Comparison of ENCODE assay signal across 15 cellular contexts in genomic region chr10:6929157-6929830, GRCh38.
DNase-seq lines count a peak whose midpoint lies in the region; ATAC-seq and TF ChIP-seq lines count a peak whose summit lies in the region.
"Had no signal": no experiment of that assay in that cellular context is flagged by ENCODE, and none has a peak within 500 bp of the region (broad histone marks: within the 10 kb centered on the region; RNA-seq: fewer than 3 reads in every experiment).

No MANE protein-coding gene starts in this region.

- H3K9me2 ChIP-seq in PC-3 (replicated peaks; ENCODE audit: low read length) = no peaks in the 10 kb centered on the region

- no peaks in the 10 kb centered on the region for H3F3A ChIP-seq in PC-3 (ENCODE audit: low read length, unreplicated experiment)

- peaks cover 2% of the 10 kb centered on the region for H3K9me3 ChIP-seq in KOPT-K1 (ENCODE audit: insufficient read depth, low read length, poor library complexity, severe bottlenecking)
- H3K9me3 ChIP-seq in PC-3 (ENCODE audit: low read length) = no peaks in the 10 kb centered on the region
- H3K9me3 ChIP-seq: A549, colonic mucosa, tibial artery had no signal

- no peak overlapping the region for H3K4me2 ChIP-seq in PC-3 (ENCODE audit: low read length)
- H3K4me2 ChIP-seq: A549 had no signal

- ATAC-seq in activated naive CD8-positive, alpha-beta T cell treated with anti-CD3 and anti-CD28 coated beads, Interleukin-2, amount 10 ng/mL, durations not matched to agents 7 days and 5 days (ENCODE audit: low read depth) = no peak
- ATAC-seq in PC-3 = no peak
- ATAC-seq: A549; activated naive CD4-positive, alpha-beta T cell treated with anti-CD3 and anti-CD28 coated beads, Interleukin-2, amount 50 U/mL, for 72 hours; HepG2 had no signal

- H3K4me1 ChIP-seq in PC-3 (ENCODE audit: insufficient read depth, low read length) = no peaks in the 10 kb centered on the region
- H3K4me1 ChIP-seq: colonic mucosa had no signal

- DNase-seq in SKM-1 (lab: John Stamatoyannopoulos, UW; ENCODE audit: unreplicated experiment) (peak; percentile 1), SKM-1 treated with dmso at 0.1 percent for 144 hours (lab: John Stamatoyannopoulos, UW; ENCODE audit: unreplicated experiment) (no peak), pons (ENCODE audit: low spot score) (peak; percentile 71), NCI-H2029 (lab: John Stamatoyannopoulos, UW) (no peak), PC-3 (no peak), mesenteric fat pad (ENCODE audit: low spot score) (no peak)
- DNase-seq in activated naive CD8-positive, alpha-beta T cell treated with anti-CD3 and anti-CD28 coated beads, Interleukin-2, amount 10 ng/mL, durations not matched to agents 7 days and 5 days = no peak
- DNase-seq: colonic mucosa, NCI-H2081, tibial artery had no signal

- H3K9me3 Mint-ChIP-seq in activated naive CD8-positive, alpha-beta T cell treated with anti-CD3 and anti-CD28 coated beads, Interleukin-2, amount 10 ng/mL, durations not matched to agents 7 days and 5 days = peaks cover 4% of the 10 kb centered on the region
- H3K9me3 Mint-ChIP-seq: memory B cell had no signal

- H3K36me3 ChIP-seq in KOPT-K1 (ENCODE audit: insufficient read depth, low read length) (no peaks in the 10 kb centered on the region), PC-3 (ENCODE audit: low read depth, low read length) (no peaks in the 10 kb centered on the region)
- H3K36me3 ChIP-seq: colonic mucosa, tibial artery had no signal

- H4K20me1 ChIP-seq in PC-3 (ENCODE audit: low read length) = no peaks in the 10 kb centered on the region

- H3K79me2 ChIP-seq in PC-3 (ENCODE audit: low read length) = no peaks in the 10 kb centered on the region

- no peak for TF ChIP-seq CTCF in PC-3 (conservative IDR thresholded peaks at IDR 0.05; ENCODE audit: low read depth, low read length)

- no peak overlapping the region for H2AFZ ChIP-seq in PC-3 (ENCODE audit: low read length)

- peak overlapping the region; percentile 95 for H3K27ac Mint-ChIP-seq in activated naive CD8-positive, alpha-beta T cell treated with anti-CD3 and anti-CD28 coated beads, Interleukin-2, amount 10 ng/mL, durations not matched to agents 7 days and 5 days
- H3K27ac Mint-ChIP-seq: memory B cell had no signal

- intact Hi-C loops in PC-3 (cut with micrococcal nuclease) = no loop called here

- H3K36me3 Mint-ChIP-seq in activated naive CD8-positive, alpha-beta T cell treated with anti-CD3 and anti-CD28 coated beads, Interleukin-2, amount 10 ng/mL, durations not matched to agents 7 days and 5 days = peaks cover 11% of the 10 kb centered on the region
- H3K36me3 Mint-ChIP-seq: activated naive CD4-positive, alpha-beta T cell treated with anti-CD3 and anti-CD28 coated beads, Interleukin-2, amount 50 U/mL, for 72 hours; memory B cell had no signal

- CTCF ChIA-PET in PC-3 (lab: Charles Lee) = no interaction called here

- peaks cover 48% of the 10 kb centered on the region for H3K4me1 Mint-ChIP-seq in activated naive CD8-positive, alpha-beta T cell treated with anti-CD3 and anti-CD28 coated beads, Interleukin-2, amount 10 ng/mL, durations not matched to agents 7 days and 5 days

- POLR2A ChIA-PET in activated naive CD8-positive, alpha-beta T cell treated with anti-CD3 and anti-CD28 coated beads, Interleukin-2, amount 10 ng/mL, durations not matched to agents 7 days and 5 days (lab: Charles Lee) = interaction anchor here (1.1 to 3.3 kb wide), 3 partner anchors 9 to 482 kb away, joined by 3 to 23 read pairs (median 4); partner anchors contain the start of gene SFMBT2
- POLR2A ChIA-PET in PC-3 (lab: Charles Lee; ENCODE audit: unreplicated experiment) = no interaction called here

- peaks cover 8% of the 10 kb centered on the region for H3K27me3 Mint-ChIP-seq in activated naive CD8-positive, alpha-beta T cell treated with anti-CD3 and anti-CD28 coated beads, Interleukin-2, amount 10 ng/mL, durations not matched to agents 7 days and 5 days
- H3K27me3 Mint-ChIP-seq: memory B cell had no signal

- peak overlapping the region; percentile 25 for H3K4me3 Mint-ChIP-seq in activated naive CD8-positive, alpha-beta T cell treated with anti-CD3 and anti-CD28 coated beads, Interleukin-2, amount 10 ng/mL, durations not matched to agents 7 days and 5 days

- H3K27me3 ChIP-seq in PC-3 (ENCODE audit: low read length) = peaks cover 5% of the 10 kb centered on the region; the same call in 1 of the 2 replicates
- H3K27me3 ChIP-seq: colonic mucosa, tibial artery had no signal

- no peak overlapping the region for H3K9ac ChIP-seq in PC-3 (ENCODE audit: low read length)

- BruUV-seq in PC-3 (replicated peaks; lab: Mats Ljungman, UMichigan) = no TSS peak

- no peak overlapping the region for H3K4me3 ChIP-seq in PC-3 (ENCODE audit: low read length)
- H3K4me3 ChIP-seq: A549, colonic mucosa, tibial artery had no signal

- peak overlapping the region; percentile 99 for H3K27ac ChIP-seq in KOPT-K1 (ENCODE audit: low read depth, low read length, poor library complexity, severe bottlenecking)
- H3K27ac ChIP-seq in PC-3 (ENCODE audit: low read length) = no peak overlapping the region
- H3K27ac ChIP-seq: A549, tibial artery had no signal

Comparison
In these comparisons a context has a peak if more than half of its experiments do, and no peak if none do; other contexts are left out.
1. DNase-seq: peak in SKM-1 (single experiment) and pons (single experiment); none in SKM-1 treated with dmso at 0.1 percent for 144 hours (single experiment), activated naive CD8-positive, alpha-beta T cell treated with anti-CD3 and anti-CD28 coated beads, Interleukin-2, amount 10 ng/mL, durations not matched to agents 7 days and 5 days (single experiment), NCI-H2029 (single experiment), PC-3 (single experiment) and mesenteric fat pad (single experiment).